ENCODE assay signal across 13 cellular contexts in genomic region chr3:139574026-139574947, GRCh38. TPM values are rescaled to one million over a fixed set of nuclear protein-coding genes. Genes with fewer than 3 reads are reported as not detected.
DNase-seq lines count a peak whose midpoint lies in the region; ATAC-seq, FAIRE-seq and TF ChIP-seq lines count a peak whose summit lies in the region.
"Had no signal": no experiment of that assay in that cellular context is flagged by ENCODE, and none has a peak within 500 bp of the region (broad histone marks: within the 10 kb centered on the region; RNA-seq: fewer than 3 reads in every experiment).

No MANE protein-coding gene starts in this region.

- H2AFZ ChIP-seq in PC-9, result no peak overlapping the region

- H3K27ac ChIP-seq in colonic mucosa, result no peak overlapping the region
- no peak overlapping the region for H3K27ac ChIP-seq in pancreas
- H3K27ac ChIP-seq in PC-9, result no peak overlapping the region
- H3K27ac ChIP-seq: HL-60, thoracic aorta had no signal

- POLR2A ChIA-PET in PC-9 (lab: Charles Lee; ENCODE audit: unreplicated experiment), result no interaction called here

- peak; percentile 53 for DNase-seq in MG63
- DNase-seq in NCI-H82 treated with DMSO at 0.1 percent for 48 hours (lab: John Stamatoyannopoulos, UW; ENCODE audit: unreplicated experiment), result peak; percentile 24
- peak; percentile 30 for DNase-seq in colonic mucosa
- DNase-seq in pancreas, result peak; percentile 34 to 82 (median 66)
- no peak for DNase-seq in PC-9
- DNase-seq in NCI-H1048 (lab: John Stamatoyannopoulos, UW), result no peak
- DNase-seq in ureter (ENCODE audit: low spot score), result no peak
- DNase-seq: activated CD4-positive, alpha-beta T cell treated with anti-CD3 and anti-CD28 coated beads for 4 hours; activated T-cell treated with anti-CD3 and anti-CD28 coated beads, Interleukin-2, amount 50 U/mL, for 48 hours; NK-92 treated with Interleukin-12 subunit alpha and Interleukin-12 subunit beta, amount 100 ng/mL, for 24 hours; T-helper 1 cell had no signal

- H3F3A ChIP-seq in PC-9 (ENCODE audit: insufficient read depth, low read depth), result no peaks in the 10 kb centered on the region

- no peaks in the 10 kb centered on the region for H3K9me2 ChIP-seq in PC-9 (ENCODE audit: insufficient read depth)

- no peaks in the 10 kb centered on the region for H3K27me3 ChIP-seq in MG63
- no peaks in the 10 kb centered on the region for H3K27me3 ChIP-seq in colonic mucosa
- H3K27me3 ChIP-seq in pancreas, result no peaks in the 10 kb centered on the region
- H3K27me3 ChIP-seq in PC-9 (ENCODE audit: insufficient read depth, low read depth), result no peaks in the 10 kb centered on the region

- H3K4me3 ChIP-seq in MG63, result no peak overlapping the region
- no peak overlapping the region for H3K4me3 ChIP-seq in colonic mucosa
- H3K4me3 ChIP-seq in pancreas, result no peak overlapping the region
- no peak overlapping the region for H3K4me3 ChIP-seq in PC-9
- H3K4me3 ChIP-seq: thoracic aorta had no signal

- no peaks in the 10 kb centered on the region for H3K9me3 ChIP-seq in MG63
- H3K9me3 ChIP-seq in colonic mucosa, result no peaks in the 10 kb centered on the region
- no peaks in the 10 kb centered on the region for H3K9me3 ChIP-seq in pancreas
- no peaks in the 10 kb centered on the region for H3K9me3 ChIP-seq in PC-9 (ENCODE audit: insufficient read depth, low read depth)
- H3K9me3 ChIP-seq: thoracic aorta had no signal

- H4K20me1 ChIP-seq in PC-9 (ENCODE audit: insufficient read depth), result no peaks in the 10 kb centered on the region

- intact Hi-C loops in colonic mucosa (cut with DNase I), result no loop called here
- intact Hi-C loops in pancreas (cut with DNase I), result no loop called here
- intact Hi-C loops in PC-9 (cut with micrococcal nuclease; ENCODE audit: unreplicated experiment), result no loop called here

- no TSS peak for BruUV-seq in PC-9 (replicated peaks; lab: Mats Ljungman, UMichigan)

- no peak for FAIRE-seq in pancreas (lab: Jason Lieb, UNC)

- TF ChIP-seq CTCF in colonic mucosa (IDR thresholded peaks at IDR 0.05) (no peak), pancreas (IDR thresholded peaks at IDR 0.05) (no peak), PC-9 (conservative IDR thresholded peaks at IDR 0.05) (no peak)

- H3K4me1 ChIP-seq in colonic mucosa, result no peaks in the 10 kb centered on the region
- peaks cover 4 to 8% (median 8%) of the 10 kb centered on the region in 3 donors for H3K4me1 ChIP-seq in pancreas
- no peaks in the 10 kb centered on the region for H3K4me1 ChIP-seq in PC-9 (replicated peaks; ENCODE audit: insufficient read depth)

- CTCF ChIA-PET in PC-9 (lab: Charles Lee), result interaction anchor here (0.6 kb wide), 1 partner anchor 618 kb away, joined by 3 read pairs; no protein-coding TSS in a partner anchor

- H3K36me3 ChIP-seq in MG63 (no peaks in the 10 kb centered on the region), colonic mucosa (no peaks in the 10 kb centered on the region), pancreas (no peaks in the 10 kb centered on the region), PC-9 (ENCODE audit: low read depth) (no peaks in the 10 kb centered on the region)
- H3K36me3 ChIP-seq: thoracic aorta had no signal

- ATAC-seq in pancreas, result peak; percentile 55 to 82 (median 74)

- H3K79me2 ChIP-seq in PC-9 (ENCODE audit: low read depth), result no peaks in the 10 kb centered on the region

- WGBS in pancreas, 2 donors, result 5 to 10% methylated on average over 1 of the region's 1 CpG

- no peak overlapping the region for H3K9ac ChIP-seq in colonic mucosa (ENCODE audit: low read depth in 2 of 2, low read length in 2 of 2)

- no peak overlapping the region for H3K4me2 ChIP-seq in PC-9

RNA-seq across cellular contexts. Expression of gene RBP1, which starts 34.7 kb away (rescaled TPM):
- 1.8 TPM in 1 of 2 replicates, not detected in the other for total RNA-seq in MG63 (2014; rRNA removed; shearing (Covaris generic); ENCODE audit: low replicate concordance)
- total RNA-seq in colonic mucosa, result 1 to 10 TPM; 3.8 to 5.5 TPM
- total RNA-seq in pancreas, result 100 to 1,000 TPM; 146 to 422 (median 314) TPM
- 100 to 1,000 TPM; 311 to 378 TPM for polyA plus RNA-seq in pancreas
- 40.2 and 77.6 TPM in 2 replicates for total RNA-seq in PC-9 (2021)
- 33.0 TPM for total RNA-seq in ureter

Comparison
In these comparisons a context has a peak if more than half of its experiments do, and no peak if none do; other contexts are left out.
1. DNase-seq: peak in MG63 (single experiment), NCI-H82 treated with DMSO at 0.1 percent for 48 hours (single experiment), colonic mucosa (single experiment) and pancreas (6 of 6); none in PC-9 (0 of 2), NCI-H1048 (single experiment) and ureter (single experiment).